Comparison of ENCODE assay signal across 2 cellular contexts in genomic region chr13:101747039-101747438, GRCh38.
TF ChIP-seq lines count a peak whose summit lies in the region.

No MANE protein-coding gene starts in this region.

TF ChIP-seq in liver, 16 proteins besides CTCF, POLR2A, EP300 and RAD21 (continued from another document):
- peak; percentile 12 for TF ChIP-seq ZBTB33 (IDR thresholded peaks at IDR 0.05)
- no peak for TF ChIP-seq EGR1 (IDR thresholded peaks at IDR 0.05; ENCODE audit: low read depth in 2 of 2)
- peak; percentile 72 for TF ChIP-seq YY1 (IDR thresholded peaks at IDR 0.05)
- peak in 1 of 2 donors; percentile 71 for TF ChIP-seq JUND (IDR thresholded peaks at IDR 0.05)
- TF ChIP-seq ATF3 (IDR thresholded peaks at IDR 0.05): no peak
- TF ChIP-seq HNF4A (conservative IDR thresholded peaks at IDR 0.05): no peak
- TF ChIP-seq RXRA (IDR thresholded peaks at IDR 0.05): peak in 1 of 2 donors; percentile 4
TF ChIP-seq in liver: peak in this region for 5.

TF ChIP-seq in HepG2, 621 proteins besides CTCF, POLR2A, EP300 and RAD21 (continued from another document):
- TF ChIP-seq TIGD3 (CRISPR knock-in tag; IDR thresholded peaks at IDR 0.05; ENCODE audit: borderline replicate concordance): no peak
- TF ChIP-seq MEIS2 (CRISPR knock-in tag; IDR thresholded peaks at IDR 0.05): no peak
TF ChIP-seq in HepG2: peak in this region for 0.
